ENCODE assay signal across 14 cellular contexts in genomic region chr3:189927975-189928895, GRCh38.
DNase-seq lines count a peak whose midpoint lies in the region; ATAC-seq lines count a peak whose summit lies in the region.
"Had no signal": no experiment of that assay in that cellular context is flagged by ENCODE, and none has a peak within 500 bp of the region (broad histone marks: within the 10 kb centered on the region; RNA-seq: fewer than 3 reads in every experiment).

No MANE protein-coding gene starts in this region.

- H3K4me3 Mint-ChIP-seq in activated T-helper 2 cell treated with anti-CD3 and anti-CD28 coated beads, Interferon-gamma antibody, Interleukin-2, Interleukin-4, amounts not matched to agents 10 μg/mL and 5 μg/mL and 100 μg/mL, durations not matched to agents 14 hours and 24 hours and 36 hours (ENCODE audit: low read depth) = no peak overlapping the region
- H3K4me3 Mint-ChIP-seq: neural progenitor cell had no signal

- no peak for ATAC-seq in GM18867 (IDR thresholded peaks at IDR 0.05; ENCODE audit: unreplicated experiment)

- H3K36me3 Mint-ChIP-seq in activated T-helper 2 cell treated with anti-CD3 and anti-CD28 coated beads, Interferon-gamma antibody, Interleukin-2, Interleukin-4, amounts not matched to agents 10 μg/mL and 5 μg/mL and 100 μg/mL, durations not matched to agents 14 hours and 24 hours and 36 hours (ENCODE audit: low read depth) = no peaks in the 10 kb centered on the region
- H3K36me3 Mint-ChIP-seq: neural progenitor cell had no signal

- DNase-seq in EH (ENCODE audit: low read depth) = peak; percentile 16
- DNase-seq in HPDE6-E6E7 (ENCODE audit: extremely low spot score) = peak; percentile 49
- no peak for DNase-seq in activated T-helper 2 cell treated with anti-CD3 and anti-CD28 coated beads, Interferon-gamma antibody, Interleukin-2, Interleukin-4, amounts not matched to agents 10 μg/mL and 5 μg/mL and 100 μg/mL, durations not matched to agents 14 hours and 24 hours and 36 hours (ENCODE audit: low spot score)
- DNase-seq in kidney tubule cell (ENCODE audit: low spot score) = peak; percentile 86
- DNase-seq in SKM-1 treated with dmso at 0.1 percent for 144 hours (lab: John Stamatoyannopoulos, UW; ENCODE audit: unreplicated experiment) = no peak
- DNase-seq in kidney glomerular epithelial cell (lab: John Stamatoyannopoulos, UW) = no peak
- DNase-seq: activated CD8-positive, alpha-beta memory T cell treated with anti-CD3 and anti-CD28 coated beads for 24 hours; activated naive CD4-positive, alpha-beta T cell treated with Interleukin-2 at 50 U/mL for 16 hours; AML-193; GDM1; NCI-H1417; SK-N-SH had no signal

- H3K9me3 Mint-ChIP-seq in activated T-helper 2 cell treated with anti-CD3 and anti-CD28 coated beads, Interferon-gamma antibody, Interleukin-2, Interleukin-4, amounts not matched to agents 10 μg/mL and 5 μg/mL and 100 μg/mL, durations not matched to agents 14 hours and 24 hours and 36 hours = peaks cover 13% of the 10 kb centered on the region
- H3K9me3 Mint-ChIP-seq: neural progenitor cell had no signal

- H3K27ac Mint-ChIP-seq in activated T-helper 2 cell treated with anti-CD3 and anti-CD28 coated beads, Interferon-gamma antibody, Interleukin-2, Interleukin-4, amounts not matched to agents 10 μg/mL and 5 μg/mL and 100 μg/mL, durations not matched to agents 14 hours and 24 hours and 36 hours = peak overlapping the region; percentile 65
- H3K27ac Mint-ChIP-seq: neural progenitor cell had no signal

- no peaks in the 10 kb centered on the region for H3K27me3 Mint-ChIP-seq in activated T-helper 2 cell treated with anti-CD3 and anti-CD28 coated beads, Interferon-gamma antibody, Interleukin-2, Interleukin-4, amounts not matched to agents 10 μg/mL and 5 μg/mL and 100 μg/mL, durations not matched to agents 14 hours and 24 hours and 36 hours (ENCODE audit: low read depth)

- H3K4me1 Mint-ChIP-seq in activated T-helper 2 cell treated with anti-CD3 and anti-CD28 coated beads, Interferon-gamma antibody, Interleukin-2, Interleukin-4, amounts not matched to agents 10 μg/mL and 5 μg/mL and 100 μg/mL, durations not matched to agents 14 hours and 24 hours and 36 hours (ENCODE audit: low read depth) = peaks cover 14% of the 10 kb centered on the region
- H3K4me1 Mint-ChIP-seq: neural progenitor cell had no signal

- intact Hi-C loops in activated T-helper 2 cell treated with anti-CD3 and anti-CD28 coated beads, Interferon-gamma antibody, Interleukin-2, Interleukin-4, amounts not matched to agents 10 μg/mL and 5 μg/mL and 100 μg/mL, durations not matched to agents 14 hours and 24 hours and 36 hours (cut with micrococcal nuclease) = loop anchor here (2.0 to 10.0 kb wide), 2 partner anchors 83 to 691 kb away; no protein-coding TSS in a partner anchor

Comparison
In these comparisons a context has a peak if more than half of its experiments do, and no peak if none do; other contexts are left out.
1. DNase-seq: peak in EH (single experiment), HPDE6-E6E7 (single experiment) and kidney tubule cell (single experiment); none in activated T-helper 2 cell treated with anti-CD3 and anti-CD28 coated beads, Interferon-gamma antibody, Interleukin-2, Interleukin-4, amounts not matched to agents 10 μg/mL and 5 μg/mL and 100 μg/mL, durations not matched to agents 14 hours and 24 hours and 36 hours (single experiment), SKM-1 treated with dmso at 0.1 percent for 144 hours (single experiment) and kidney glomerular epithelial cell (single experiment).